32 cellular contexts compared by ENCODE assay signal in the genomic region with DNA sequence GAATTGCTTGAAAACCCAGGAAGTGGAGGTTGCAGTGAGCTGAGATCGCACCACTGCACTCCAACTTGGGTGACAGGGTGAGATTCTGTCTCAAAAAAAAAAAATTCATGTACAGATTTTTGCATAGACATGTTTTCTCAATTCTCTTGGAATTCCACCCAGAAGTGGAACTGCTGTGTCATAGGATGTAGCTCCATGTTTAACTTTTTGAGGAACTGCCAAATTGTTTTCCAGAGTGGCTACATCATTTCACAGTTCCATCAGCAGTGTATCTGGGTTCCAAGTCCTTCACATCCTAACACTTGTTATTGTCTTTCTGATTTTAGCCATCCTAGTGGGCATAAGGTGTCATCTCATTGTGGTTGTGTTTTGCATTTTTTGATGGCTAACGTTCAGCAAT. TPM values are rescaled to one million over a fixed set of nuclear protein-coding genes. Genes with fewer than 3 reads are reported as not detected.
DNase-seq lines count a peak whose midpoint lies in the region; ATAC-seq, FAIRE-seq and TF ChIP-seq lines count a peak whose summit lies in the region.
"Had no signal": no experiment of that assay in that cellular context is flagged by ENCODE, and none has a peak within 500 bp of the region (broad histone marks: within the 10 kb centered on the region; RNA-seq: fewer than 3 reads in every experiment).

No MANE protein-coding gene starts in this region.

- H3K27me3 ChIP-seq in K562 (ENCODE audit: control insufficient read depth in 2 of 2, insufficient read depth in 2 of 2, low read length in 2 of 2) (no peaks in the 10 kb centered on the region), endodermal cell (ENCODE audit: control insufficient read depth, insufficient read depth, low read length, poor library complexity, severe bottlenecking) (no peaks in the 10 kb centered on the region), transverse colon (no peaks in the 10 kb centered on the region)
- H3K27me3 ChIP-seq: adrenal gland, gastroesophageal sphincter had no signal

- TF ChIP-seq CTCF in A549 (IDR thresholded peaks at IDR 0.05), result no peak
- TF ChIP-seq CTCF in GM12873 (IDR thresholded peaks at IDR 0.05; ENCODE audit: insufficient read depth, low read depth, low read length, missing control alignments), result peak; percentile 11
- no peak for TF ChIP-seq CTCF in K562 (IDR thresholded peaks at IDR 0.05 in 2 of 3, conservative IDR thresholded peaks at IDR 0.05 in 1 of 3; ENCODE audit: insufficient read depth in 2 of 3, low read depth in 1 of 3, low read length in 3 of 3)
- no peak for TF ChIP-seq CTCF in glutamatergic neuron (IDR thresholded peaks at IDR 0.05; ENCODE audit: partially characterized antibody, unreplicated experiment)
- TF ChIP-seq CTCF in endodermal cell (conservative IDR thresholded peaks at IDR 0.05), result no peak
- no peak for TF ChIP-seq CTCF in transverse colon (IDR thresholded peaks at IDR 0.05)

- H3K27me3 Mint-ChIP-seq in glutamatergic neuron (ENCODE audit: unreplicated experiment) (no peaks in the 10 kb centered on the region), endodermal cell (ENCODE audit: insufficient read depth) (no peaks in the 10 kb centered on the region)
- no peaks in the 10 kb centered on the region for H3K27me3 Mint-ChIP-seq in activated naive CD8-positive, alpha-beta T cell treated with anti-CD3 and anti-CD28 coated beads, Interleukin-2, amount 50 U/mL, for 24 hours
- H3K27me3 Mint-ChIP-seq: brain; progenitor cell of endocrine pancreas; stimulated activated memory B cell treated with anti-CD40 and anti-IgM and Interleukin-4, amounts not matched to agents 10 μg/mL and 1 μg/mL and 100 μg/mL, for 72 hours had no signal

- intact Hi-C loops in K562 (cut with micrococcal nuclease) (no loop called here), transverse colon (cut with DNase I; ENCODE audit: low total_unique reads) (no loop called here)

- H3K36me3 Mint-ChIP-seq in glutamatergic neuron (ENCODE audit: unreplicated experiment), result peaks cover 4% of the 10 kb centered on the region
- peaks cover 67% of the 10 kb centered on the region for H3K36me3 Mint-ChIP-seq in endodermal cell (ENCODE audit: low read depth)
- H3K36me3 Mint-ChIP-seq in activated naive CD8-positive, alpha-beta T cell treated with anti-CD3 and anti-CD28 coated beads, Interleukin-2, amount 50 U/mL, for 24 hours (ENCODE audit: low read depth), result peaks cover 50% of the 10 kb centered on the region

- POLR2A ChIA-PET in A549 (lab: Yijun Ruan, JAX), result no interaction called here
- POLR2A ChIA-PET in K562 (lab: Yijun Ruan, JAX), result interaction anchor here (0.7 to 1.0 kb wide), 2 partner anchors 10 to 12 kb away, joined by 4 to 8 read pairs; no protein-coding TSS in a partner anchor

- no peak overlapping the region for H2AFZ ChIP-seq in K562 (ENCODE audit: low read depth, low read length)

- no peak overlapping the region for H3K4me2 ChIP-seq in A549
- H3K4me2 ChIP-seq in K562 (ENCODE audit: insufficient read depth, low read length), result no peak overlapping the region

- H3K79me2 ChIP-seq in K562 (ENCODE audit: control insufficient read depth, insufficient read depth, low read length), result peaks cover 3% of the 10 kb centered on the region; the same call in 1 of the 3 replicates

- TF ChIP-seq POLR2A in A549 (IDR thresholded peaks at IDR 0.05; ENCODE audit: low read length) (no peak), K562 (conservative IDR thresholded peaks at IDR 0.05) (no peak), transverse colon (IDR thresholded peaks at IDR 0.05) (no peak)

- no peak for TF ChIP-seq EP300 in A549 (IDR thresholded peaks at IDR 0.05)
- TF ChIP-seq EP300 in K562 (IDR thresholded peaks at IDR 0.05; ENCODE audit: low read length), result no peak
- TF ChIP-seq EP300 in transverse colon (IDR thresholded peaks at IDR 0.05; ENCODE audit: low read depth), result no peak

- no TSS peak for BruUV-seq in K562 (replicated peaks; lab: Mats Ljungman, UMichigan)

- H3K9me3 Mint-ChIP-seq in glutamatergic neuron (ENCODE audit: unreplicated experiment) (no peaks in the 10 kb centered on the region), endodermal cell (no peaks in the 10 kb centered on the region)
- H3K9me3 Mint-ChIP-seq in activated naive CD8-positive, alpha-beta T cell treated with anti-CD3 and anti-CD28 coated beads, Interleukin-2, amount 50 U/mL, for 24 hours, result no peaks in the 10 kb centered on the region
- H3K9me3 Mint-ChIP-seq: activated T-cell treated with anti-CD3 and anti-CD28 coated beads, Interleukin-2, amount 50 U/mL, for 72 hours; brain; stimulated activated memory B cell treated with anti-CD40 and anti-IgM and Interleukin-4, amounts not matched to agents 10 μg/mL and 1 μg/mL and 100 μg/mL, for 72 hours had no signal

- H3K4me3 ChIP-seq in A549, result no peak overlapping the region
- no peak overlapping the region for H3K4me3 ChIP-seq in K562
- no peak overlapping the region for H3K4me3 ChIP-seq in endodermal cell (ENCODE audit: low read length)
- H3K4me3 ChIP-seq in transverse colon, result no peak overlapping the region
- H3K4me3 ChIP-seq: adrenal gland, gastroesophageal sphincter, left ventricle myocardium inferior had no signal

- H3K4me3 Mint-ChIP-seq in glutamatergic neuron (ENCODE audit: unreplicated experiment) (peak overlapping the region; percentile 38), endodermal cell (no peak overlapping the region)
- H3K4me3 Mint-ChIP-seq in activated naive CD8-positive, alpha-beta T cell treated with anti-CD3 and anti-CD28 coated beads, Interleukin-2, amount 50 U/mL, for 24 hours, result no peak overlapping the region
- H3K4me3 Mint-ChIP-seq: activated T-cell treated with anti-CD3 and anti-CD28 coated beads, Interleukin-2, amount 50 U/mL, for 72 hours; brain; stimulated activated memory B cell treated with anti-CD40 and anti-IgM and Interleukin-4, amounts not matched to agents 10 μg/mL and 1 μg/mL and 100 μg/mL, for 72 hours had no signal

- H3K4me1 Mint-ChIP-seq in glutamatergic neuron (ENCODE audit: low read depth, unreplicated experiment) (no peaks in the 10 kb centered on the region), endodermal cell (no peaks in the 10 kb centered on the region)
- H3K4me1 Mint-ChIP-seq in activated naive CD8-positive, alpha-beta T cell treated with anti-CD3 and anti-CD28 coated beads, Interleukin-2, amount 50 U/mL, for 24 hours, result peaks cover 8% of the 10 kb centered on the region

- no peaks in the 10 kb centered on the region; the same call in 1 of the 2 replicates for H4K20me1 ChIP-seq in K562 (replicated peaks; ENCODE audit: control insufficient read depth, insufficient read depth, low read length)

- DNase-seq in A549 (ENCODE audit: low read depth in 1 of 2, low spot score in 1 of 2) (no peak), K562 (ENCODE audit: extremely low read depth in 1 of 4, low spot score in 3 of 4) (no peak), glutamatergic neuron (no peak), endodermal cell (no peak), transverse colon (no peak)
- DNase-seq in NK-92 treated with Interleukin-12 subunit alpha and Interleukin-12 subunit beta, amount 100 ng/mL, for 24 hours (lab: John Stamatoyannopoulos, UW), result no peak
- DNase-seq in activated naive CD8-positive, alpha-beta T cell treated with anti-CD3 and anti-CD28 coated beads, Interleukin-2, amount 50 U/mL, for 24 hours, result no peak
- DNase-seq: activated naive CD4-positive, alpha-beta T cell; activated T-cell treated with anti-CD3 and anti-CD28 coated beads, Interleukin-2, amount 50 U/mL, for 72 hours; adrenal gland; COR-L47; DMS53; effector CD8-positive, alpha-beta T cell; erythroblast; GF-D8; hypothalamus; KG1; left ventricle myocardium inferior; NCI-H1436 treated with DMSO at 0.1 percent for 48 hours; NCI-H2107; NCI-H446 treated with DMSO at 0.1 percent for 48 hours; stimulated activated CD4-positive, alpha-beta T cell treated with anti-CD3 and anti-CD28 coated beads, Interleukin-4, amount 100 ng/mL, for 4 hours had no signal

- no peaks in the 10 kb centered on the region for H3K9me1 ChIP-seq in K562 (ENCODE audit: control insufficient read depth, insufficient read depth, low read length)

- no peaks in the 10 kb centered on the region for H3K9me3 ChIP-seq in A549
- no peaks in the 10 kb centered on the region for H3K9me3 ChIP-seq in K562 (replicated peaks; ENCODE audit: control insufficient read depth, insufficient read depth, low read depth, low read length)
- H3K9me3 ChIP-seq in endodermal cell (ENCODE audit: control insufficient read depth, low read length), result no peaks in the 10 kb centered on the region
- H3K9me3 ChIP-seq in transverse colon, result no peaks in the 10 kb centered on the region
- H3K9me3 ChIP-seq: adrenal gland, gastroesophageal sphincter, left ventricle myocardium inferior had no signal

- in situ Hi-C loops in K562 (cut with MboI) (loop anchor here (25.0 kb wide), 1 partner anchor 1321 kb away; no protein-coding TSS in a partner anchor), transverse colon (cut with MboI; ENCODE audit: low pct_ligation_motif_present in 1 of 4, low pct_unique_long_range_greater_than_20kb in 1 of 4, low sequenced_read_pairs in 3 of 4) (loop anchor here in 3 of 4 donors (25.0 kb wide), 2 partner anchors 346 to 1046 kb away; partner anchors contain the start of genes DPH3 (in 1 of the 3) and OXNAD1 (in 1 of the 3))

- peaks cover 91% of the 10 kb centered on the region for H3K36me3 ChIP-seq in K562 (ENCODE audit: control insufficient read depth, insufficient read depth, low read length)
- H3K36me3 ChIP-seq in endodermal cell (ENCODE audit: control insufficient read depth, insufficient read depth, low read length), result peaks cover 87% of the 10 kb centered on the region
- H3K36me3 ChIP-seq in transverse colon, result peaks cover 0 to 72% (median 28%) of the 10 kb centered on the region in 4 donors

- 79% methylated on average over 2 of the region's 2 CpGs for WGBS in A549 (ENCODE audit: missing lambda C conversion rate)
- 78% methylated on average over 2 of the region's 2 CpGs for WGBS in K562 (ENCODE audit: insufficient coverage, low coverage, missing lambda C conversion rate)
- WGBS in endodermal cell (ENCODE audit: insufficient coverage in 1 of 2, insufficient read length in 1 of 2), 2 experiments, result 90 to 98% methylated on average over 2 of the region's 2 CpGs
- 71 to 76% methylated on average over 1 to 2 of the region's 2 CpGs for WGBS in transverse colon (ENCODE audit: low coverage in 1 of 2), 2 donors

- no peak overlapping the region for H3K9ac ChIP-seq in K562 (ENCODE audit: insufficient read depth in 1 of 2, low read depth in 2 of 2, low read length in 2 of 2)
- H3K9ac ChIP-seq in endodermal cell (ENCODE audit: extremely low read depth, low read length, poor library complexity, severe bottlenecking), result no peak overlapping the region

- CTCF ChIA-PET in A549 (lab: Yijun Ruan, JAX), result interaction anchor here (0.6 to 2.0 kb wide), 4 partner anchors 19 to 116 kb away, joined by 4 to 7 read pairs (median 4); no protein-coding TSS in a partner anchor
- CTCF ChIA-PET in K562 (lab: Yijun Ruan, JAX; ENCODE audit: low intra/inter-chr PET ratio), result no interaction called here

- ATAC-seq in A549, result no peak
- no peak; the same call in 2 of the 3 replicates for ATAC-seq in K562
- no peak for ATAC-seq in activated naive CD8-positive, alpha-beta T cell treated with anti-CD3 and anti-CD28 coated beads, Interleukin-2, amount 50 U/mL, for 24 hours
- ATAC-seq: activated CD4-positive, CD25-positive, alpha-beta regulatory T cell treated with anti-CD3 and anti-CD28 coated beads, Interleukin-2, amount 50 U/mL, for 24 hours; activated T-cell treated with anti-CD3 and anti-CD28 coated beads, Interleukin-2, amount 50 U/mL, for 72 hours; gastroesophageal sphincter; stimulated activated memory B cell treated with anti-CD40 and anti-IgM and Interleukin-4, amounts not matched to agents 10 μg/mL and 1 μg/mL and 100 μg/mL, for 72 hours had no signal

- H3K27ac Mint-ChIP-seq in glutamatergic neuron (ENCODE audit: unreplicated experiment) (no peak overlapping the region), endodermal cell (no peak overlapping the region)
- H3K27ac Mint-ChIP-seq in activated naive CD8-positive, alpha-beta T cell treated with anti-CD3 and anti-CD28 coated beads, Interleukin-2, amount 50 U/mL, for 24 hours, result no peak overlapping the region
- H3K27ac Mint-ChIP-seq: activated T-cell treated with anti-CD3 and anti-CD28 coated beads, Interleukin-2, amount 50 U/mL, for 72 hours; progenitor cell of endocrine pancreas; stimulated activated memory B cell treated with anti-CD40 and anti-IgM and Interleukin-4, amounts not matched to agents 10 μg/mL and 1 μg/mL and 100 μg/mL, for 72 hours had no signal

- H3K27ac ChIP-seq in A549, result no peak overlapping the region
- H3K27ac ChIP-seq in K562 (ENCODE audit: extremely low read depth, low read depth, low read length), result no peak overlapping the region
- H3K27ac ChIP-seq in endodermal cell (ENCODE audit: low read depth, low read length), result no peak overlapping the region
- no peak overlapping the region for H3K27ac ChIP-seq in transverse colon
- H3K27ac ChIP-seq: gastroesophageal sphincter, left ventricle myocardium inferior, RWPE1 had no signal

- H3K4me1 ChIP-seq in A549 (no peaks in the 10 kb centered on the region), K562 (replicated peaks in 1 of 2; ENCODE audit: control insufficient read depth in 2 of 2, insufficient read depth in 2 of 2, low read length in 2 of 2) (no peaks in the 10 kb centered on the region), endodermal cell (ENCODE audit: control insufficient read depth, insufficient read depth, low read length) (no peaks in the 10 kb centered on the region), transverse colon (peaks cover 0 to 11% (median 0%) of the 10 kb centered on the region in 4 donors)

- no peak for FAIRE-seq in A549 (lab: Jason Lieb, UNC)
- no peak for FAIRE-seq in K562 (lab: Jason Lieb, UNC)
- FAIRE-seq: A204.1, TTC549, urothelium cell line had no signal

- TF ChIP-seq RAD21 in A549 (conservative IDR thresholded peaks at IDR 0.05 in 1 of 2, IDR thresholded peaks at IDR 0.05 in 1 of 2) (no peak), K562 (CRISPR knock-in tag; conservative IDR thresholded peaks at IDR 0.05 in 1 of 2, IDR thresholded peaks at IDR 0.05 in 1 of 2) (no peak)

RNA-seq across cellular contexts. Expression of gene CAPN7, which starts 9.9 kb away (rescaled TPM):
- polyA plus RNA-seq in A549 (2011; rRNA removed) (31.1 and 36.8 TPM in 2 replicates), A549 (2017; fragmentation: RNase III; extraction: RNeasy Plus Mini Kit Qiagen cat#74134 plus additional on column Dnase treatment) (19.9 to 23.2 TPM (median 21.3 TPM) in 3 replicates), K562 (2011; rRNA removed) (28.1 and 36.4 TPM in 2 replicates), K562 (2014; fragmentation: Illumina TruSeq; extraction: Trizol) (24.8 and 32.6 TPM in 2 replicates), K562 (2014; fragmentation: Nextera tagmentation; extraction: Ambion mirVana) (1 to 10 TPM; 6.5 to 10.0 TPM), K562 (2014; rRNA removed) (23.3 TPM in 2 replicates)
- polyA plus RNA-seq in A549 (2012; cell fraction: cytosol; rRNA removed), result 9.6 and 14.6 TPM in 2 replicates
- polyA plus RNA-seq in A549 (2012; cell fraction: nucleus; rRNA removed), result 8.0 and 17.2 TPM in 2 replicates
- polyA minus RNA-seq in A549 (2011; rRNA and poly(A)+ RNA removed), result 18.8 and 20.5 TPM in 2 replicates
- total RNA-seq in K562 (2011; cell fraction: chromatin; rRNA removed; ENCODE audit: low replicate concordance), result 37.7 and 89.2 TPM in 2 replicates
- total RNA-seq in K562 (2011; cell fraction: nucleolus; rRNA removed), result 26.5 and 27.1 TPM in 2 replicates
- total RNA-seq in K562 (2011; cell fraction: nucleoplasm; rRNA removed), result 32.0 and 50.1 TPM in 2 replicates
- total RNA-seq in K562 (2014; rRNA removed) (27.0 and 32.7 TPM in 2 replicates), K562 (2014; rRNA removed; fragmentation: Illumina TruSeq; extraction: Trizol) (33.4 and 35.3 TPM in 2 replicates), K562 (2015; rRNA removed; fragmentation: Illumina TruSeq; extraction: Trizol) (31.7 and 37.5 TPM in 2 replicates), K562 (2021) (42.6 and 42.7 TPM in 2 replicates), glutamatergic neuron (ENCODE audit: unreplicated experiment) (30.2 TPM), endodermal cell (10 to 100 TPM; 32.6 to 41.2 TPM), transverse colon (10 to 100 TPM; 12.1 to 78.4 (median 48.8) TPM)
- polyA plus RNA-seq in K562 (2011; cell fraction: cytosol; rRNA removed), result 17.9 and 20.3 TPM in 2 replicates
- polyA plus RNA-seq in K562 (2011; cell fraction: nucleus; rRNA removed), result 29.4 and 33.3 TPM in 2 replicates
- 19.3 and 25.7 TPM in 2 replicates for polyA plus RNA-seq in K562 (2012)
- polyA minus RNA-seq in K562 (2011; rRNA and poly(A)+ RNA removed), result 50.3 and 54.6 TPM in 2 replicates
- 24.0 and 25.2 TPM in 2 replicates for polyA minus RNA-seq in K562 (2011; cell fraction: cytosol; rRNA and poly(A)+ RNA removed)
- polyA minus RNA-seq in K562 (2011; cell fraction: nucleus; rRNA and poly(A)+ RNA removed), result 40.5 and 64.5 TPM in 2 replicates
- 30.8 TPM for polyA plus RNA-seq in endodermal cell (2013, experiment 1 of 2)
- 26.2 TPM for polyA plus RNA-seq in endodermal cell (2013, experiment 2 of 2)

Comparison
In these comparisons a context has a peak if more than half of its experiments do, and no peak if none do; other contexts are left out.
1. Of the 35 proteins assayed by ChIP-seq in both K562 and A549: peak only in K562: none; only in A549: ZFP36; in both: none; in neither: 34.